Comparison of ENCODE assay signal across 26 cellular contexts in genomic region chr7:65820287-65820950, GRCh38. TPM values are rescaled to one million over a fixed set of nuclear protein-coding genes. Genes with fewer than 3 reads are reported as not detected.
DNase-seq lines count a peak whose midpoint lies in the region; ATAC-seq, FAIRE-seq and TF ChIP-seq lines count a peak whose summit lies in the region.
"Had no signal": no experiment of that assay in that cellular context is flagged by ENCODE, and none has a peak within 500 bp of the region (broad histone marks: within the 10 kb centered on the region; RNA-seq: fewer than 3 reads in every experiment).

No MANE protein-coding gene starts in this region.

- H3K79me2 ChIP-seq in GM23338 (replicated peaks; ENCODE audit: insufficient read depth) (no peaks in the 10 kb centered on the region), GM12878 (ENCODE audit: control insufficient read depth, insufficient read depth, low read length) (no peaks in the 10 kb centered on the region)

- intact Hi-C loops in GM12878 (cut with micrococcal nuclease; ENCODE audit: unreplicated experiment), result loop anchor here (5.0 kb wide), 1 partner anchor 83 kb away; no protein-coding TSS in a partner anchor

- TF ChIP-seq CTCF in GM23338 (conservative IDR thresholded peaks at IDR 0.05; ENCODE audit: low read depth in 2 of 2), result peak; percentile 39 to 59
- no peak for TF ChIP-seq CTCF in NB4 (IDR thresholded peaks at IDR 0.05; ENCODE audit: low read depth, low read length)
- peak in 1 of 3 experiments; percentile 27; a peak in 2 of 6 replicates for TF ChIP-seq CTCF in GM12878 (IDR thresholded peaks at IDR 0.05 in 2 of 3, conservative IDR thresholded peaks at IDR 0.05 in 1 of 3; ENCODE audit: control insufficient read depth in 2 of 3, extremely low read depth in 1 of 3, insufficient read depth in 1 of 3, low read depth in 3 of 3, low read length in 3 of 3)

- CTCF ChIA-PET in GM12878 (lab: Yijun Ruan, JAX), result interaction anchor here (0.6 to 4.3 kb wide), 2 partner anchors 19 to 95 kb away, joined by 3 to 17 read pairs; no protein-coding TSS in a partner anchor

- H3K27ac ChIP-seq in GM23338 (ENCODE audit: low read depth) (no peak overlapping the region), GM12878 (ENCODE audit: control insufficient read depth, insufficient read depth) (no peak overlapping the region)
- H3K27ac ChIP-seq: brain microvascular endothelial cell, gastrocnemius medialis, pancreas, sigmoid colon had no signal

- H3F3A ChIP-seq in GM23338 (replicated peaks; ENCODE audit: low read depth), result no peaks in the 10 kb centered on the region

- no peak overlapping the region for H3K9ac ChIP-seq in GM12878 (ENCODE audit: control insufficient read depth, insufficient read depth, low read length)

- no peak overlapping the region for H2AFZ ChIP-seq in GM23338
- H2AFZ ChIP-seq in GM12878 (ENCODE audit: control insufficient read depth, low read depth, low read length), result no peak overlapping the region

- no peaks in the 10 kb centered on the region for H3K9me3 Mint-ChIP-seq in GM23338
- H3K9me3 Mint-ChIP-seq: CD8-positive, alpha-beta memory T cell; dendritic cell treated with granulocyte-macrophage colony-stimulating factor and Interleukin-4, amounts not matched to agents 40 ng/mL and 50 ng/mL, for 4 days; naive thymus-derived CD4-positive, alpha-beta T cell; T-cell had no signal

- no peaks in the 10 kb centered on the region for H3K4me1 ChIP-seq in GM23338 (ENCODE audit: insufficient read depth)
- H3K4me1 ChIP-seq in GM12878 (ENCODE audit: control insufficient read depth, insufficient read depth, low read length), result no peaks in the 10 kb centered on the region
- H3K4me1 ChIP-seq: gastrocnemius medialis, pancreas, sigmoid colon had no signal

- no peaks in the 10 kb centered on the region for H3K4me1 Mint-ChIP-seq in GM23338
- H3K4me1 Mint-ChIP-seq: CD8-positive, alpha-beta memory T cell; naive thymus-derived CD4-positive, alpha-beta T cell; T-cell had no signal

- peak; percentile 50 for TF ChIP-seq RAD21 in GM12878 (IDR thresholded peaks at IDR 0.05; ENCODE audit: insufficient read depth, low read depth, low read length)

- H3K36me3 ChIP-seq in GM23338 (ENCODE audit: insufficient read depth) (no peaks in the 10 kb centered on the region), GM12878 (ENCODE audit: control insufficient read depth in 2 of 2, insufficient read depth in 2 of 2, low read length in 1 of 2) (no peaks in the 10 kb centered on the region)
- H3K36me3 ChIP-seq: brain microvascular endothelial cell, gastrocnemius medialis, pancreas, sigmoid colon had no signal

- SMC1A ChIA-PET in GM12878 (lab: Charles Lee; ENCODE audit: uncharacterized antibody, unreplicated experiment), result no interaction called here

- H3K27me3 ChIP-seq in GM23338 (ENCODE audit: insufficient read depth) (no peaks in the 10 kb centered on the region), GM12878 (replicated peaks in 1 of 2; ENCODE audit: control insufficient read depth in 2 of 2, insufficient read depth in 2 of 2, low read length in 1 of 2) (no peaks in the 10 kb centered on the region)
- H3K27me3 ChIP-seq: brain microvascular endothelial cell, gastrocnemius medialis, pancreas, sigmoid colon had no signal

- H3K27ac Mint-ChIP-seq in GM23338, result no peak overlapping the region
- H3K27ac Mint-ChIP-seq: CD8-positive, alpha-beta memory T cell; dendritic cell treated with granulocyte-macrophage colony-stimulating factor and Interleukin-4, amounts not matched to agents 40 ng/mL and 50 ng/mL, for 4 days; naive thymus-derived CD4-positive, alpha-beta T cell; T-cell had no signal

- H3K4me3 ChIP-seq in GM23338 (no peak overlapping the region), NB4 (ENCODE audit: low read depth, low read length) (no peak overlapping the region), GM12878 (no peak overlapping the region)
- H3K4me3 ChIP-seq: gastrocnemius medialis, pancreas, sigmoid colon had no signal

- no peak for TF ChIP-seq EP300 in GM12878 (IDR thresholded peaks at IDR 0.05; ENCODE audit: borderline replicate concordance in 1 of 2, control insufficient read depth in 1 of 2, low read depth in 2 of 2, low read length in 2 of 2)

- FAIRE-seq in GM12878 (lab: Jason Lieb, UNC), result no peak
- FAIRE-seq: pancreas had no signal

- POLR2A ChIA-PET in GM12878 (lab: Charles Lee), result no interaction called here

- H3K9me2 ChIP-seq in GM23338 (ENCODE audit: insufficient read depth), result no peaks in the 10 kb centered on the region

- RAD21 ChIA-PET in GM12878 (lab: Charles Lee; ENCODE audit: unreplicated experiment), result no interaction called here

- TF ChIP-seq POLR2A in NB4 (IDR thresholded peaks at IDR 0.05; ENCODE audit: extremely low read depth, insufficient read length) (no peak), GM12878 (IDR thresholded peaks at IDR 0.05; ENCODE audit: low read depth, low read length) (no peak)

- BruUV-seq in GM12878 (replicated peaks; lab: Mats Ljungman, UMichigan), result no TSS peak

- H4K20me1 ChIP-seq in GM23338 (replicated peaks; ENCODE audit: insufficient read depth) (no peaks in the 10 kb centered on the region), GM12878 (ENCODE audit: control insufficient read depth, insufficient read depth) (no peaks in the 10 kb centered on the region)

- no peaks in the 10 kb centered on the region for H3K36me3 Mint-ChIP-seq in GM23338 (ENCODE audit: low read depth)

- H3K9me3 ChIP-seq in GM12878 (replicated peaks; ENCODE audit: control insufficient read depth, insufficient read depth, low read length), result no peaks in the 10 kb centered on the region
- H3K9me3 ChIP-seq: gastrocnemius medialis, pancreas, sigmoid colon had no signal

- H3K27me3 Mint-ChIP-seq in GM23338 (ENCODE audit: insufficient read depth, low read depth, poor library complexity), result no peaks in the 10 kb centered on the region
- H3K27me3 Mint-ChIP-seq: CD8-positive, alpha-beta memory T cell; dendritic cell treated with granulocyte-macrophage colony-stimulating factor and Interleukin-4, amounts not matched to agents 40 ng/mL and 50 ng/mL, for 4 days; naive thymus-derived CD4-positive, alpha-beta T cell; T-cell had no signal

- H3K4me2 ChIP-seq in GM23338 (no peak overlapping the region), GM12878 (ENCODE audit: control insufficient read depth, insufficient read depth) (no peak overlapping the region)

- ATAC-seq in GM23338 (peak; percentile 87), GM12878 (no peak; the same call in 2 of the 3 replicates), HG03280 (IDR thresholded peaks at IDR 0.05; ENCODE audit: unreplicated experiment) (no peak), GM21390 (IDR thresholded peaks at IDR 0.05; ENCODE audit: unreplicated experiment) (no peak)
- ATAC-seq: gastrocnemius medialis; naive thymus-derived CD4-positive, alpha-beta T cell; pancreas; T-cell had no signal

- in situ Hi-C loops in GM12878 (cut with MboI), result no loop called here

- DNase-seq in GM23338 (ENCODE audit: low spot score) (peak; percentile 75), NB4 (ENCODE audit: low read depth) (peak; percentile 32), GM12878 (ENCODE audit: low read depth, low spot score) (no peak), iPS-NIHi11 (ENCODE audit: low spot score) (peak; percentile 26), DMS 273 treated with DMSO at 0.1 percent for 48 hours (lab: John Stamatoyannopoulos, UW) (no peak), NCI-H1092 treated with DMSO at 0.1 percent for 48 hours (lab: John Stamatoyannopoulos, UW) (no peak)
- DNase-seq: activated CD4-positive, alpha-beta T cell treated with anti-CD3 and anti-CD28 coated beads, Interleukin-2, amount 50 U/mL, for 1 hour; activated CD8-positive, alpha-beta memory T cell treated with anti-CD3 and anti-CD28 coated beads, Interleukin-2, amount 50 U/mL, for 48 hours; activated effector memory CD4-positive, alpha-beta T cell treated with Interleukin-2 at 50 U/mL for 16 hours; AML-193; brain microvascular endothelial cell; CD8-positive, alpha-beta memory T cell; DND-41; erythroblast; gastrocnemius medialis; naive thymus-derived CD4-positive, alpha-beta T cell; NCI-H2029 treated with DMSO at 0.1 percent for 48 hours; NCI-H446; pancreas; Right ventricle myocardium superior; sigmoid colon; substantia nigra; T-cell had no signal

- H3K4me3 Mint-ChIP-seq in GM23338, result no peak overlapping the region
- H3K4me3 Mint-ChIP-seq: CD8-positive, alpha-beta memory T cell; dendritic cell treated with granulocyte-macrophage colony-stimulating factor and Interleukin-4, amounts not matched to agents 40 ng/mL and 50 ng/mL, for 4 days; naive thymus-derived CD4-positive, alpha-beta T cell; T-cell had no signal

- 65% methylated on average over 3 of the region's 4 CpGs for WGBS in GM12878 (ENCODE audit: insufficient coverage, insufficient replicate concordance, low lambda C conversion rate, missing lambda C conversion rate)

TF ChIP-seq in GM12878, 131 proteins besides CTCF, POLR2A, EP300 and RAD21 (continues in another document):
- TF ChIP-seq KLF5 (IDR thresholded peaks at IDR 0.05; ENCODE audit: partially characterized antibody) (no peak), EGR1 (IDR thresholded peaks at IDR 0.05; ENCODE audit: borderline replicate concordance in 1 of 2, low read depth in 2 of 2, low read length in 2 of 2) (no peak), SMC3 (IDR thresholded peaks at IDR 0.05; ENCODE audit: borderline replicate concordance, low read length) (peak; percentile 35; the same call in 1 of the 2 replicates), FOXK2 (IDR thresholded peaks at IDR 0.05) (no peak)

RNA-seq across cellular contexts. Expression of gene VKORC1L1, which starts 52.5 kb away (rescaled TPM):
- 30.3 and 33.8 TPM in 2 replicates for total RNA-seq in GM23338 (2014; rRNA removed; shearing (Covaris generic))
- polyA plus RNA-seq in GM23338 (2016; fragmentation: Nextera tagmentation; extraction: Ambion mirVana) (21.5 and 28.9 TPM in 2 replicates), GM12878 (2011; rRNA removed) (17.4 and 17.5 TPM in 2 replicates), GM12878 (2014; fragmentation: Illumina TruSeq; extraction: Trizol) (15.6 and 18.1 TPM in 2 replicates), GM12878 (2014; fragmentation: Nextera tagmentation; extraction: Ambion mirVana) (1 to 10 TPM; 3.3 to 4.7 TPM), GM12878 (2014; rRNA removed) (10.9 and 15.2 TPM in 2 replicates), GM12878 (2016; fragmentation: Nextera tagmentation; extraction: Ambion mirVana) (10 to 100 TPM in 1 of 2 experiments, 1 to 10 TPM in 1; 9.8 to 18.8 TPM)
- total RNA-seq in GM12878 (2013; cell fraction: nucleolus; rRNA removed), result 13.4 and 14.5 TPM in 2 replicates
- total RNA-seq in GM12878 (2014; rRNA removed) (8.6 and 9.1 TPM in 2 replicates), GM12878 (2014; rRNA removed; fragmentation: Illumina TruSeq; extraction: Trizol) (7.8 and 8.0 TPM in 2 replicates), GM12878 (2021) (15.0 and 16.1 TPM in 2 replicates)
- polyA plus RNA-seq in GM12878 (2011; ENCODE audit: low read depth), result 2.6 TPM
- 8.1 and 9.4 TPM in 2 replicates for polyA plus RNA-seq in GM12878 (2011; cell fraction: cytosol; rRNA removed)
- 3.0 and 3.4 TPM in 2 replicates for polyA plus RNA-seq in GM12878 (2011; cell fraction: nucleus; rRNA removed)
- 5.6 and 7.6 TPM in 2 replicates for polyA plus RNA-seq in GM12878 (2012)
- polyA minus RNA-seq in GM12878 (2011; rRNA and poly(A)+ RNA removed), result 14.2 and 15.4 TPM in 2 replicates
- 8.3 and 8.8 TPM in 2 replicates for polyA minus RNA-seq in GM12878 (2011; cell fraction: cytosol; rRNA and poly(A)+ RNA removed)
- polyA minus RNA-seq in GM12878 (2011; cell fraction: nucleus; rRNA and poly(A)+ RNA removed), result 1.3 and 3.8 TPM in 2 replicates

Comparison
In these comparisons a context has a peak if more than half of its experiments do, and no peak if none do; other contexts are left out.
1. DNase-seq: peak in GM23338 (single experiment), NB4 (single experiment) and iPS-NIHi11 (single experiment); none in GM12878 (single experiment), DMS 273 treated with DMSO at 0.1 percent for 48 hours (single experiment) and NCI-H1092 treated with DMSO at 0.1 percent for 48 hours (single experiment).